In the genomic region with DNA sequence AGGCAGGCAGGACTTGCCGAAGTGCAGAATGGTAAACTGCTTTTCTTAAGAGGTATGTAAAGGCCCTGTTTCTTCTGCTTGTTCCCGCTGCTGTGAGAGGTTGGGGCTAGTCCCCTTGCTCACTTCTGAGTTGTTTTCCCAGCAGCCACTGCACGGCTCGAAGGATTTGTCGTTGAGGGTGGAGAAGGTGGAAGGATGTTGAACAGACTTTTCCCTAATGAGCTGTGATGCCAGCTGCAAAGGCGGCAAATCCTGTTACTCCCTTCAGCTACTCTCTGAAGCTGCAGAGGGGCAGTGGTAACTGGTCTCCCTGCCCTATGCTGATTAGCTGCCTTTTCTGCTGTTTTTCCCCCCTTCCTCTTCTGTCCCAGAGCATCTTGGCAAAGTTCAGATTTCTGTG, we compare ENCODE assay signal across 1 cellular context.
TF ChIP-seq lines count a peak whose summit lies in the region.

No MANE protein-coding gene starts in this region.

TF ChIP-seq in WTC11, 78 proteins besides CTCF, POLR2A, EP300 and RAD21 (continued from another document):
- no peak for TF ChIP-seq ATF1 (CRISPR knock-in tag; IDR thresholded peaks at IDR 0.05)
- TF ChIP-seq, protein P1, sequence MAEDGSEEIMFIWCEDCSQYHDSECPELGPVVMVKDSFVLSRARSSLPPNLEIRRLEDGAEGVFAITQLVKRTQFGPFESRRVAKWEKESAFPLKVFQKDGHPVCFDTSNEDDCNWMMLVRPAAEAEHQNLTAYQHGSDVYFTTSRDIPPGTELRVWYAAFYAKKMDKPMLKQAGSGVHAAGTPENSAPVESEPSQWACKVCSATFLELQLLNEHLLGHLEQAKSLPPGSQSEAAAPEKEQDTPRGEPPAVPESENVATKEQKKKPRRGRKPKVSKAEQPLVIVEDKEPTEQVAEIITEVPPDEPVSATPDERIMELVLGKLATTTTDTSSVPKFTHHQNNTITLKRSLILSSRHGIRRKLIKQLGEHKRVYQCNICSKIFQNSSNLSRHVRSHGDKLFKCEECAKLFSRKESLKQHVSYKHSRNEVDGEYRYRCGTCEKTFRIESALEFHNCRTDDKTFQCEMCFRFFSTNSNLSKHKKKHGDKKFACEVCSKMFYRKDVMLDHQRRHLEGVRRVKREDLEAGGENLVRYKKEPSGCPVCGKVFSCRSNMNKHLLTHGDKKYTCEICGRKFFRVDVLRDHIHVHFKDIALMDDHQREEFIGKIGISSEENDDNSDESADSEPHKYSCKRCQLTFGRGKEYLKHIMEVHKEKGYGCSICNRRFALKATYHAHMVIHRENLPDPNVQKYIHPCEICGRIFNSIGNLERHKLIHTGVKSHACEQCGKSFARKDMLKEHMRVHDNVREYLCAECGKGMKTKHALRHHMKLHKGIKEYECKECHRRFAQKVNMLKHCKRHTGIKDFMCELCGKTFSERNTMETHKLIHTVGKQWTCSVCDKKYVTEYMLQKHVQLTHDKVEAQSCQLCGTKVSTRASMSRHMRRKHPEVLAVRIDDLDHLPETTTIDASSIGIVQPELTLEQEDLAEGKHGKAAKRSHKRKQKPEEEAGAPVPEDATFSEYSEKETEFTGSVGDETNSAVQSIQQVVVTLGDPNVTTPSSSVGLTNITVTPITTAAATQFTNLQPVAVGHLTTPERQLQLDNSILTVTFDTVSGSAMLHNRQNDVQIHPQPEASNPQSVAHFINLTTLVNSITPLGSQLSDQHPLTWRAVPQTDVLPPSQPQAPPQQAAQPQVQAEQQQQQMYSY (CRISPR knock-in tag; IDR thresholded peaks at IDR 0.05): no peak
- no peak for TF ChIP-seq FOXP1 (CRISPR knock-in tag; IDR thresholded peaks at IDR 0.05; ENCODE audit: borderline replicate concordance)
- no peak for TF ChIP-seq NFATC4 (CRISPR knock-in tag; IDR thresholded peaks at IDR 0.05)
TF ChIP-seq in WTC11: peak in this region for 0.
